28 cellular contexts compared by ENCODE assay signal in genomic region chr6:4822476-4822875, GRCh38.
"Had no signal": no experiment of that assay in that cellular context is flagged by ENCODE, and none has a peak within 500 bp of the region (broad histone marks: within the 10 kb centered on the region; RNA-seq: fewer than 3 reads in every experiment).

No MANE protein-coding gene starts in this region.

- DNase-seq: Karpas-422; KBM-7; MG63; MV-4-11; NCI-H1048; NCI-H1105 treated with DMSO at 0.1 percent for 48 hours; NCI-H1417 treated with DMSO at 0.1 percent for 48 hours; NCI-H146; NCI-H1694 treated with DMSO at 0.1 percent for 48 hours; NCI-H1930; NCI-H2081; NCI-H2107; NCI-H2171; NCI-H226; NCI-H446; NCI-H510A; NCI-H524 treated with DMSO at 0.1 percent for 48 hours; NCI-H69; NCI-H774; NK-92 treated with Interleukin-12 subunit alpha and Interleukin-12 subunit beta, amount 100 ng/mL, for 24 hours; PC-3; SHP77 treated with DMSO at 0.1 percent for 48 hours; SJCRH30; T-helper 1 cell; T-helper 17 cell had no signal

- H3K27me3 ChIP-seq: MG63, SJCRH30 had no signal

- H3K4me1 ChIP-seq: SJCRH30 had no signal

- H3K4me3 ChIP-seq: MG63, SJCRH30 had no signal

- H3K27ac ChIP-seq: RWPE1, SJCRH30 had no signal

- ATAC-seq: Panc1, PC-3, SK-N-SH treated with all-trans-retinoic acid at 6 μM for 48 hours, T-helper 17 cell had no signal

- H3K36me3 ChIP-seq: MG63, SJCRH30 had no signal

- H3K9me3 ChIP-seq: MG63, SJCRH30 had no signal

- H3K27me3 Mint-ChIP-seq: T-helper 17 cell had no signal

- H3K27ac Mint-ChIP-seq: T-helper 17 cell had no signal

- H3K4me3 Mint-ChIP-seq: T-helper 17 cell had no signal
